In genomic region chr7:30285067-30285530, GRCh38 we compare ENCODE assay signal across 8 cellular contexts. TPM values are rescaled to one million over a fixed set of nuclear protein-coding genes. Genes with fewer than 3 reads are reported as not detected.
A peak's percentile ranks its signal among the peaks of the same experiment; 100 is the strongest.
DNase-seq lines count a peak whose midpoint lies in the region; ATAC-seq and TF ChIP-seq lines count a peak whose summit lies in the region.

No MANE protein-coding gene starts in this region.

- peak overlapping the region; percentile 79 for H3K4me3 Mint-ChIP-seq in activated naive CD4-positive, alpha-beta T cell treated with anti-CD3 and anti-CD28 coated beads for 36 hours
- no peak overlapping the region for H3K4me3 Mint-ChIP-seq in glutamatergic neuron (ENCODE audit: unreplicated experiment)

- peak overlapping the region; percentile 66 for H3K4me3 ChIP-seq in NT2/D1 (ENCODE audit: insufficient read length, low read depth)

- H3K27me3 Mint-ChIP-seq in activated naive CD4-positive, alpha-beta T cell treated with anti-CD3 and anti-CD28 coated beads for 36 hours (ENCODE audit: low read depth): no peaks in the 10 kb centered on the region
- H3K27me3 Mint-ChIP-seq in glutamatergic neuron (ENCODE audit: unreplicated experiment): peaks cover 11% of the 10 kb centered on the region

- H3K9me3 ChIP-seq in NT2/D1 (ENCODE audit: insufficient read depth, low read length): no peaks in the 10 kb centered on the region

- peak overlapping the region; percentile 77 for H3K27ac Mint-ChIP-seq in activated naive CD4-positive, alpha-beta T cell treated with anti-CD3 and anti-CD28 coated beads for 36 hours
- no peak overlapping the region for H3K27ac Mint-ChIP-seq in glutamatergic neuron (ENCODE audit: unreplicated experiment)

- DNase-seq in NT2/D1 (ENCODE audit: low read depth, low spot score) (peak; percentile 22), glutamatergic neuron (peak; percentile 47), putamen (ENCODE audit: low spot score) (peak; percentile 39), HT-29 (ENCODE audit: low spot score) (no peak), DMS153 treated with DMSO at 0.1 percent for 48 hours (lab: John Stamatoyannopoulos, UW; ENCODE audit: unreplicated experiment) (no peak)
- peak; percentile 31 for DNase-seq in activated naive CD4-positive, alpha-beta T cell treated with anti-CD3 and anti-CD28 coated beads for 36 hours

- no peaks in the 10 kb centered on the region for H3K27me3 ChIP-seq in NT2/D1 (ENCODE audit: insufficient read depth, insufficient read length)

- TF ChIP-seq CTCF in glutamatergic neuron (IDR thresholded peaks at IDR 0.05; ENCODE audit: partially characterized antibody, unreplicated experiment): no peak

- H3K4me1 Mint-ChIP-seq in activated naive CD4-positive, alpha-beta T cell treated with anti-CD3 and anti-CD28 coated beads for 36 hours (ENCODE audit: low read depth): peaks cover 39% of the 10 kb centered on the region
- H3K4me1 Mint-ChIP-seq in glutamatergic neuron (ENCODE audit: low read depth, unreplicated experiment): peaks cover 31% of the 10 kb centered on the region

- peak overlapping the region; percentile 90 for H3K9ac ChIP-seq in NT2/D1 (ENCODE audit: insufficient read length, low read depth)

- CTCF ChIA-PET in activated naive CD4-positive, alpha-beta T cell treated with anti-CD3 and anti-CD28 coated beads for 36 hours (lab: Charles Lee): no interaction called here

- ATAC-seq in GM18511 (IDR thresholded peaks at IDR 0.05; ENCODE audit: unreplicated experiment): peak; percentile 24
- ATAC-seq in HG02610 (IDR thresholded peaks at IDR 0.05; ENCODE audit: unreplicated experiment): peak; percentile 12

- H3K36me3 Mint-ChIP-seq in activated naive CD4-positive, alpha-beta T cell treated with anti-CD3 and anti-CD28 coated beads for 36 hours (ENCODE audit: low read depth): peaks cover 2% of the 10 kb centered on the region
- H3K36me3 Mint-ChIP-seq in glutamatergic neuron (ENCODE audit: unreplicated experiment): no peaks in the 10 kb centered on the region

- no peaks in the 10 kb centered on the region for H3K9me3 Mint-ChIP-seq in activated naive CD4-positive, alpha-beta T cell treated with anti-CD3 and anti-CD28 coated beads for 36 hours
- peaks cover 11% of the 10 kb centered on the region for H3K9me3 Mint-ChIP-seq in glutamatergic neuron (ENCODE audit: unreplicated experiment)

- H3K4me1 ChIP-seq in NT2/D1 (ENCODE audit: insufficient read depth, insufficient read length): no peaks in the 10 kb centered on the region

- H3K36me3 ChIP-seq in NT2/D1 (ENCODE audit: insufficient read depth, insufficient read length, low read length): no peaks in the 10 kb centered on the region

- intact Hi-C loops in activated naive CD4-positive, alpha-beta T cell treated with anti-CD3 and anti-CD28 coated beads for 36 hours (cut with micrococcal nuclease): no loop called here

RNA-seq across cellular contexts. Expression of gene ZNRF2, which starts 0.7 kb away (rescaled TPM):
- total RNA-seq in activated naive CD4-positive, alpha-beta T cell treated with anti-CD3 and anti-CD28 coated beads for 36 hours: 10 to 100 TPM; 10.4 to 10.5 TPM
- 16.7 TPM for total RNA-seq in glutamatergic neuron (ENCODE audit: unreplicated experiment)
- 37.5 and 38.5 TPM in 2 replicates for total RNA-seq in HT-29 (2014; rRNA removed; shearing (Covaris generic))

Comparison
In these comparisons a context has a peak if more than half of its experiments do, and no peak if none do; other contexts are left out.
1. DNase-seq: peak in NT2/D1 (single experiment), activated naive CD4-positive, alpha-beta T cell treated with anti-CD3 and anti-CD28 coated beads for 36 hours (single experiment), glutamatergic neuron (single experiment) and putamen (single experiment); none in HT-29 (single experiment) and DMS153 treated with DMSO at 0.1 percent for 48 hours (single experiment).